In genomic region chr14:61567838-61568571, GRCh38 we compare ENCODE assay signal across 8 cellular contexts.
DNase-seq lines count a peak whose midpoint lies in the region; ATAC-seq, FAIRE-seq and TF ChIP-seq lines count a peak whose summit lies in the region.
"Had no signal": no experiment of that assay in that cellular context is flagged by ENCODE, and none has a peak within 500 bp of the region (broad histone marks: within the 10 kb centered on the region; RNA-seq: fewer than 3 reads in every experiment).

No MANE protein-coding gene starts in this region.

- H3K27me3 ChIP-seq in astrocyte (ENCODE audit: insufficient read depth, low read length) (no peaks in the 10 kb centered on the region), mesenchymal stem cell (ENCODE audit: control insufficient read depth in 1 of 2, insufficient read depth in 1 of 2, low read length in 2 of 2) (no peaks in the 10 kb centered on the region)

- H2BK5ac ChIP-seq in mesenchymal stem cell (ENCODE audit: low read depth, low read length, poor library complexity, severe bottlenecking) = peak overlapping the region; percentile 86

- H4K20me1 ChIP-seq in astrocyte (ENCODE audit: insufficient read depth, low read length) = no peaks in the 10 kb centered on the region

- TF ChIP-seq CTCF in astrocyte (IDR thresholded peaks at IDR 0.05; ENCODE audit: insufficient read depth, low read depth, low read length) = no peak

- peaks cover 9% of the 10 kb centered on the region for H3K79me1 ChIP-seq in mesenchymal stem cell (replicated peaks; ENCODE audit: low read length, poor library complexity, severe bottlenecking)

- peak overlapping the region; percentile 87 for H2AK5ac ChIP-seq in mesenchymal stem cell (ENCODE audit: low read length, severe bottlenecking)

- H3K4me3 Mint-ChIP-seq in astrocyte (ENCODE audit: unreplicated experiment) = peak overlapping the region; percentile 48

- H3K27me3 Mint-ChIP-seq in astrocyte (ENCODE audit: low read depth, unreplicated experiment) = no peaks in the 10 kb centered on the region

- H3K9ac ChIP-seq in astrocyte (ENCODE audit: low read length) = peak overlapping the region; percentile 55
- no peak overlapping the region for H3K9ac ChIP-seq in mesenchymal stem cell (ENCODE audit: low read length)

- TF ChIP-seq POLR2A in GM18505 (IDR thresholded peaks at IDR 0.05; ENCODE audit: borderline replicate concordance, extremely low read depth, insufficient read depth, insufficient read length) = no peak

- H3K23ac ChIP-seq in mesenchymal stem cell (ENCODE audit: low read length in 2 of 2) = no peak overlapping the region

- peak overlapping the region; percentile 90 for H3K27ac Mint-ChIP-seq in astrocyte (ENCODE audit: unreplicated experiment)

- peak overlapping the region in 1 of 2 experiments; percentile 85 for H3K14ac ChIP-seq in mesenchymal stem cell (ENCODE audit: low read length in 2 of 2)

- peak overlapping the region; percentile 89 for H2BK120ac ChIP-seq in mesenchymal stem cell (ENCODE audit: low read depth, low read length)

- in situ Hi-C loops in G401 (cut with HindIII; ENCODE audit: low sequenced_read_pairs) = no loop called here

- no peaks in the 10 kb centered on the region for H3K36me3 Mint-ChIP-seq in astrocyte (ENCODE audit: low read depth, unreplicated experiment)

- H4K91ac ChIP-seq in mesenchymal stem cell (ENCODE audit: low read length) = peak overlapping the region; percentile 94

- H3K4ac ChIP-seq in mesenchymal stem cell (ENCODE audit: low read depth in 1 of 2, low read length in 2 of 2) = peak overlapping the region; percentile 94 to 95

- FAIRE-seq in astrocyte (lab: Jason Lieb, UNC) = no peak
- FAIRE-seq: TTC549 had no signal

- H3K79me2 ChIP-seq in astrocyte (ENCODE audit: insufficient read depth, low read length) = no peaks in the 10 kb centered on the region

- H2BK15ac ChIP-seq in mesenchymal stem cell (ENCODE audit: low read depth, poor library complexity, severe bottlenecking) = peak overlapping the region; percentile 95

- H3K9me3 ChIP-seq in astrocyte (ENCODE audit: insufficient read depth, low read depth, low read length) = no peaks in the 10 kb centered on the region
- no peaks in the 10 kb centered on the region for H3K9me3 ChIP-seq in mesenchymal stem cell (ENCODE audit: control insufficient read depth, low read length)

- H3K36me3 ChIP-seq in astrocyte (ENCODE audit: insufficient read depth, low read length) (no peaks in the 10 kb centered on the region), mesenchymal stem cell (ENCODE audit: control insufficient read depth in 1 of 2, insufficient read depth in 2 of 2, low read depth in 1 of 2, low read length in 2 of 2) (no peaks in the 10 kb centered on the region)

- ATAC-seq in GM18909 (IDR thresholded peaks at IDR 0.05; ENCODE audit: poor library complexity, unreplicated experiment) (peak; percentile 1), HG03196 (IDR thresholded peaks at IDR 0.05; ENCODE audit: unreplicated experiment) (no peak), GM18505 (IDR thresholded peaks at IDR 0.05; ENCODE audit: unreplicated experiment) (no peak)

- DNase-seq in HK-2 (ENCODE audit: unreplicated experiment) (peak; percentile 20), astrocyte (ENCODE audit: low read depth) (no peak), mesenchymal stem cell (peak; percentile 38), G401 (ENCODE audit: low spot score) (no peak)

- H2AFZ ChIP-seq in astrocyte (ENCODE audit: low read depth, low read length) (peak overlapping the region; percentile 64), mesenchymal stem cell (ENCODE audit: low read depth, low read length) (peak overlapping the region; percentile 31)

- peaks cover 86% of the 10 kb centered on the region for H3K4me1 Mint-ChIP-seq in astrocyte (ENCODE audit: low read depth, unreplicated experiment)

- no peak overlapping the region for H3K4me3 ChIP-seq in astrocyte (ENCODE audit: insufficient read depth, low read depth, low read length)
- H3K4me3 ChIP-seq in mesenchymal stem cell (ENCODE audit: insufficient read depth in 1 of 2, low read depth in 1 of 2, low read length in 2 of 2) = no peak overlapping the region

- H3K27ac ChIP-seq in astrocyte (ENCODE audit: low read depth, low read length) (peak overlapping the region; percentile 19), mesenchymal stem cell (ENCODE audit: low read length, poor library complexity, severe bottlenecking) (peak overlapping the region; percentile 68)

- H3K4me2 ChIP-seq in astrocyte (ENCODE audit: low read length) (peak overlapping the region; percentile 69), mesenchymal stem cell (ENCODE audit: low read length, poor library complexity, severe bottlenecking) (no peak overlapping the region)

- peak overlapping the region; percentile 87 for H4K8ac ChIP-seq in mesenchymal stem cell (ENCODE audit: low read length)

- no peaks in the 10 kb centered on the region for H3K9me3 Mint-ChIP-seq in astrocyte (ENCODE audit: unreplicated experiment)

- peak overlapping the region; percentile 95 to 96 for H3K18ac ChIP-seq in mesenchymal stem cell (ENCODE audit: low read depth in 1 of 2, low read length in 2 of 2)

- H2BK12ac ChIP-seq in mesenchymal stem cell (ENCODE audit: low read length in 2 of 2) = peak overlapping the region; percentile 99 to 100

- 61% methylated on average over 13 of the region's 13 CpGs for WGBS in mesenchymal stem cell

- H3K4me1 ChIP-seq in astrocyte (ENCODE audit: insufficient read depth, low read length) = peaks cover 74% of the 10 kb centered on the region
- peaks cover 42% of the 10 kb centered on the region for H3K4me1 ChIP-seq in mesenchymal stem cell (ENCODE audit: control insufficient read depth, insufficient read depth, low read depth, low read length)

Comparison
In these comparisons a context has a peak if more than half of its experiments do, and no peak if none do; other contexts are left out.
1. DNase-seq: peak in HK-2 (single experiment) and mesenchymal stem cell (single experiment); none in astrocyte (single experiment) and G401 (single experiment).